1 cellular context compared by ENCODE assay signal in genomic region chr3:129398803-129399144, GRCh38.
TF ChIP-seq lines count a peak whose summit lies in the region.

No MANE protein-coding gene starts in this region.

TF ChIP-seq in HepG2, 621 proteins besides CTCF, POLR2A, EP300 and RAD21 (continued from another document):
- no peak for TF ChIP-seq ZNF496 (CRISPR knock-in tag; IDR thresholded peaks at IDR 0.05; ENCODE audit: insufficient replicate concordance)
- no peak for TF ChIP-seq ATRX (CRISPR knock-in tag; IDR thresholded peaks at IDR 0.05; ENCODE audit: borderline replicate concordance)
- no peak for TF ChIP-seq PPARG (CRISPR knock-in tag; conservative IDR thresholded peaks at IDR 0.05)
- TF ChIP-seq ZNF562 (CRISPR knock-in tag; IDR thresholded peaks at IDR 0.05; ENCODE audit: borderline replicate concordance) = no peak
- TF ChIP-seq MEIS2 (CRISPR knock-in tag; IDR thresholded peaks at IDR 0.05) = no peak
- no peak for TF ChIP-seq IRF2 (CRISPR knock-in tag; IDR thresholded peaks at IDR 0.05)
- no peak for TF ChIP-seq FLYWCH1 (CRISPR knock-in tag; IDR thresholded peaks at IDR 0.05)
- TF ChIP-seq MTA3 (CRISPR knock-in tag; IDR thresholded peaks at IDR 0.05) = no peak
- no peak for TF ChIP-seq RBM39 (IDR thresholded peaks at IDR 0.05; ENCODE audit: low read depth, low read length, poor library complexity, severe bottlenecking)
- TF ChIP-seq RFXAP (CRISPR knock-in tag; IDR thresholded peaks at IDR 0.05; ENCODE audit: borderline replicate concordance) = no peak
- TF ChIP-seq SP1 (IDR thresholded peaks at IDR 0.05) = no peak
- no peak for TF ChIP-seq SP1 (CRISPR knock-in tag; IDR thresholded peaks at IDR 0.05)
- TF ChIP-seq ZNF616 (CRISPR knock-in tag; IDR thresholded peaks at IDR 0.05; ENCODE audit: low read depth) = no peak
- no peak for TF ChIP-seq ZEB1 (IDR thresholded peaks at IDR 0.05; ENCODE audit: insufficient replicate concordance, low read depth)
- TF ChIP-seq ZFAT (CRISPR knock-in tag; conservative IDR thresholded peaks at IDR 0.05) = no peak
- peak; percentile 57; the same call in 1 of the 2 replicates for TF ChIP-seq UBTF (CRISPR knock-in tag; IDR thresholded peaks at IDR 0.05)
- 0 out of 2 replicates have a peak, but pooled peaks have one; percentile 25 for TF ChIP-seq HIVEP1 (CRISPR knock-in tag; IDR thresholded peaks at IDR 0.05)
- TF ChIP-seq PHB2 (IDR thresholded peaks at IDR 0.05; ENCODE audit: partially characterized antibody) = no peak
- TF ChIP-seq AGO2 (optimal IDR thresholded peaks at IDR 0.05; ENCODE audit: low read depth, low read length) = no peak
- TF ChIP-seq ZNF142 (CRISPR knock-in tag; IDR thresholded peaks at IDR 0.05) = no peak
- no peak for TF ChIP-seq ZZZ3 (CRISPR knock-in tag; IDR thresholded peaks at IDR 0.05; ENCODE audit: borderline replicate concordance)
- no peak for TF ChIP-seq ATF1 (CRISPR knock-in tag; IDR thresholded peaks at IDR 0.05)
- no peak for TF ChIP-seq ZBTB26 (CRISPR knock-in tag; IDR thresholded peaks at IDR 0.05; ENCODE audit: borderline replicate concordance)
- TF ChIP-seq KDM2A (CRISPR knock-in tag; IDR thresholded peaks at IDR 0.05; ENCODE audit: borderline replicate concordance, low read depth) = no peak
- no peak for TF ChIP-seq SRY (CRISPR knock-in tag; IDR thresholded peaks at IDR 0.05)
- TF ChIP-seq PLSCR1 (CRISPR knock-in tag; IDR thresholded peaks at IDR 0.05; ENCODE audit: borderline replicate concordance) = no peak
- TF ChIP-seq PHF8 (CRISPR knock-in tag; IDR thresholded peaks at IDR 0.05) = no peak
- no peak for TF ChIP-seq ZNF33B (CRISPR knock-in tag; IDR thresholded peaks at IDR 0.05)
- no peak for TF ChIP-seq ZNF879 (CRISPR knock-in tag; IDR thresholded peaks at IDR 0.05)
- TF ChIP-seq FOXO1 (CRISPR knock-in tag; IDR thresholded peaks at IDR 0.05) = no peak
- TF ChIP-seq ZBTB38 (CRISPR knock-in tag; IDR thresholded peaks at IDR 0.05) = no peak
- no peak for TF ChIP-seq ZNF367 (CRISPR knock-in tag; IDR thresholded peaks at IDR 0.05; ENCODE audit: borderline replicate concordance)
- TF ChIP-seq KLF15 (CRISPR knock-in tag; IDR thresholded peaks at IDR 0.05; ENCODE audit: borderline replicate concordance) = no peak
